21 cellular contexts compared by ENCODE assay signal in the genomic region with DNA sequence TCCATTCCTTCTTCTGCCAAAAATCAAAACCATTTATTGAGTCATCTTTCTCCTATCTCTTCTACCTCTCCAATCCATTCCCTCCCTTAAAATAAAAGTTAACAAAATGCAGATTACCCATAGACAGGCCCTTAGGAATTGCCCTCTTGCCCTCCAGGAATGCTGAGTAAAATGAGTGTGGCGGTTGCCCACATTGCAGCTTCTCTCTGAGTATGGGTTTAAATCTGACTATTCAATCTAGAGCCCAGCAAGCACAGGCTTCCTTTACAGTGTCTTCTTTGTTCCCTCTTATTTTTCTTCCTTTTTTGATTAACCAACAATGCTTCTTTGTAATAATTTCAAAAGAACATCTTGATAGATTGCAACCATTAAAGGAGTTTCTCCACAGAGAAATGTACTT.
"Had no signal": no experiment of that assay in that cellular context is flagged by ENCODE, and none has a peak within 500 bp of the region (broad histone marks: within the 10 kb centered on the region; RNA-seq: fewer than 3 reads in every experiment).

No MANE protein-coding gene starts in this region.

- H3K27ac ChIP-seq: brain microvascular endothelial cell, neutrophil, ovary, psoas muscle, spleen, upper lobe of right lung had no signal

- DNase-seq: activated CD4-positive, alpha-beta T cell treated with anti-CD3 and anti-CD28 coated beads for 36 hours; activated CD4-positive, alpha-beta T cell treated with anti-CD3 and anti-CD28 coated beads, Interleukin-2, amount 50 U/mL, for 48 hours; activated CD4-positive, CD25-positive, alpha-beta regulatory T cell; activated CD8-positive, alpha-beta memory T cell treated with anti-CD3 and anti-CD28 coated beads for 24 hours; activated effector memory CD4-positive, alpha-beta T cell treated with Interleukin-2 at 50 U/mL for 16 hours; activated naive CD4-positive, alpha-beta T cell treated with Interleukin-2 at 50 U/mL for 16 hours; activated naive CD8-positive, alpha-beta T cell treated with anti-CD3 and anti-CD28 coated beads, Interleukin-2, amount 10 ng/mL, durations not matched to agents 7 days and 5 days; brain microvascular endothelial cell; foreskin fibroblast; kidney glomerular epithelial cell; ovary; psoas muscle; right cardiac atrium; spleen; stimulated activated naive CD4-positive, alpha-beta T cell; T-helper 2 cell; upper lobe of right lung had no signal

- H3K9me3 ChIP-seq: neutrophil, ovary, psoas muscle, upper lobe of right lung had no signal

- H3K4me1 ChIP-seq: psoas muscle, spleen, upper lobe of right lung had no signal

- ATAC-seq: activated CD4-positive, alpha-beta T cell treated with anti-CD3 and anti-CD28 coated beads for 36 hours; esophagus mucosa; left lobe of liver; psoas muscle; right cardiac atrium; upper lobe of right lung had no signal

- H3K36me3 ChIP-seq: brain microvascular endothelial cell, neutrophil, ovary, spleen, upper lobe of right lung had no signal

- H3K27me3 ChIP-seq: brain microvascular endothelial cell, neutrophil, ovary, spleen, upper lobe of right lung had no signal

- H3K4me3 ChIP-seq: lung, ovary, psoas muscle, spleen, upper lobe of right lung had no signal
